Comparison of ENCODE assay signal across 8 cellular contexts in genomic region chr22:23218053-23218866, GRCh38. TPM values are rescaled to one million over a fixed set of nuclear protein-coding genes. Genes with fewer than 3 reads are reported as not detected.
A peak's percentile ranks its signal among the peaks of the same experiment; 100 is the strongest.
DNase-seq lines count a peak whose midpoint lies in the region; TF ChIP-seq lines count a peak whose summit lies in the region.

No MANE protein-coding gene starts in this region.

- TF ChIP-seq POLR2A in spleen (IDR thresholded peaks at IDR 0.05): no peak

- intact Hi-C loops in activated CD4-positive, alpha-beta memory T cell treated with anti-CD3 and anti-CD28 coated beads for 36 hours (cut with micrococcal nuclease): no loop called here
- intact Hi-C loops in spleen (cut with DNase I; ENCODE audit: low total_unique reads): no loop called here

- 44 to 55% (median 44%) methylated on average over 9 to 12 of the region's 12 CpGs for WGBS in spleen, 5 donors

- H3K27me3 ChIP-seq in spleen (replicated peaks in 1 of 7): no peaks in the 10 kb centered on the region

- H3K4me3 ChIP-seq in spleen: peak overlapping the region in 1 of 8 donors; percentile 49

- H3K27ac Mint-ChIP-seq in HFFc6 (peak overlapping the region; percentile 33; the same call in 1 of the 2 replicates), immature natural killer cell (peak overlapping the region; percentile 89 to 97 (median 92))
- peak overlapping the region; percentile 69 for H3K27ac Mint-ChIP-seq in activated CD4-positive, alpha-beta memory T cell treated with anti-CD3 and anti-CD28 coated beads for 36 hours

- H3K27ac ChIP-seq in spleen: peak overlapping the region; percentile 70 to 87 (median 81)

- H3K9me3 ChIP-seq in spleen: no peaks in the 10 kb centered on the region

- CTCF ChIA-PET in activated CD4-positive, alpha-beta memory T cell treated with anti-CD3 and anti-CD28 coated beads for 36 hours (lab: Charles Lee): interaction anchor here (0.6 to 1.4 kb wide), 4 partner anchors 15 to 72 kb away, joined by 3 to 4 read pairs (median 3); partner anchors contain the start of gene BCR

- H3K4me3 Mint-ChIP-seq in HFFc6: peak overlapping the region; percentile 11; the same call in 1 of the 2 replicates
- peak overlapping the region; percentile 61 for H3K4me3 Mint-ChIP-seq in activated CD4-positive, alpha-beta memory T cell treated with anti-CD3 and anti-CD28 coated beads for 36 hours
- H3K4me3 Mint-ChIP-seq in immature natural killer cell: peak overlapping the region; percentile 80 to 93 (median 88)

- H3K36me3 Mint-ChIP-seq in HFFc6 (ENCODE audit: low read depth): peaks cover 5% of the 10 kb centered on the region
- H3K36me3 Mint-ChIP-seq in activated CD4-positive, alpha-beta memory T cell treated with anti-CD3 and anti-CD28 coated beads for 36 hours: peaks cover 3% of the 10 kb centered on the region
- peaks cover 0 to 4% (median 0%) of the 10 kb centered on the region in 3 donors for H3K36me3 Mint-ChIP-seq in immature natural killer cell

- H3K4me1 Mint-ChIP-seq in HFFc6 (ENCODE audit: low read depth) (peaks cover 69% of the 10 kb centered on the region), immature natural killer cell (peaks cover 93 to 100% of the 10 kb centered on the region in 2 donors)
- H3K4me1 Mint-ChIP-seq in activated CD4-positive, alpha-beta memory T cell treated with anti-CD3 and anti-CD28 coated beads for 36 hours (ENCODE audit: low read depth): peaks cover 96% of the 10 kb centered on the region

- no peak for DNase-seq in HFFc6
- no peak for DNase-seq in activated CD4-positive, alpha-beta memory T cell treated with anti-CD3 and anti-CD28 coated beads for 36 hours
- DNase-seq in immature natural killer cell: no peak
- peak; percentile 75 for DNase-seq in spleen
- no peak for DNase-seq in D341Med (ENCODE audit: low spot score)
- no peak for DNase-seq in DMS 273 (lab: John Stamatoyannopoulos, UW; ENCODE audit: unreplicated experiment)
- no peak for DNase-seq in DMS79 (lab: John Stamatoyannopoulos, UW)
- DNase-seq in GM19240 (ENCODE audit: insufficient read length, low spot score): no peak

- TF ChIP-seq CTCF in HFFc6 (IDR thresholded peaks at IDR 0.05) (no peak), spleen (IDR thresholded peaks at IDR 0.05 in 8 of 11, conservative IDR thresholded peaks at IDR 0.05 in 3 of 11) (no peak)

- H3K4me1 ChIP-seq in spleen: peaks cover 69 to 100% (median 98%) of the 10 kb centered on the region in 6 donors

- H3K36me3 ChIP-seq in spleen: no peaks in the 10 kb centered on the region

- no peaks in the 10 kb centered on the region for H3K9me3 Mint-ChIP-seq in HFFc6
- H3K9me3 Mint-ChIP-seq in activated CD4-positive, alpha-beta memory T cell treated with anti-CD3 and anti-CD28 coated beads for 36 hours: no peaks in the 10 kb centered on the region
- no peaks in the 10 kb centered on the region for H3K9me3 Mint-ChIP-seq in immature natural killer cell

- POLR2A ChIA-PET in activated CD4-positive, alpha-beta memory T cell treated with anti-CD3 and anti-CD28 coated beads for 36 hours (lab: Charles Lee): interaction anchor here (1.0 kb wide), 2 partner anchors 19 to 24 kb away, joined by 3 read pairs; no protein-coding TSS in a partner anchor

- H3K27me3 Mint-ChIP-seq in HFFc6 (ENCODE audit: insufficient read depth): peaks cover 1% of the 10 kb centered on the region
- no peaks in the 10 kb centered on the region for H3K27me3 Mint-ChIP-seq in activated CD4-positive, alpha-beta memory T cell treated with anti-CD3 and anti-CD28 coated beads for 36 hours
- peaks cover 2 to 27% (median 10%) of the 10 kb centered on the region in 3 donors for H3K27me3 Mint-ChIP-seq in immature natural killer cell (ENCODE audit: low read depth in 3 of 3)

RNA-seq across cellular contexts. Expression of gene BCR, which starts 38.0 kb away (rescaled TPM):
- 10 to 100 TPM; 28.0 to 41.3 (median 31.3) TPM for total RNA-seq in HFFc6 (2021; fragmentation: NEBNext Ultra II Directional; extraction: Animal tissue kit (Norgen Biotek cat#: 25700))
- total RNA-seq in activated CD4-positive, alpha-beta memory T cell treated with anti-CD3 and anti-CD28 coated beads for 36 hours: 10 to 100 TPM; 60.4 to 69.0 TPM
- polyA plus RNA-seq in immature natural killer cell (10 to 100 TPM in 1 of 3 donors, 1 to 10 TPM in 2; 4.1 to 12.5 (median 5.6) TPM), spleen (10 to 100 TPM; 15.2 to 21.9 (median 15.8) TPM)
- 10 to 100 TPM; 39.3 to 64.8 (median 56.3) TPM for total RNA-seq in spleen

Comparison
In these comparisons a context has a peak if more than half of its experiments do, and no peak if none do; other contexts are left out.
1. H3K27ac Mint-ChIP-seq: peak in every context shown above with its lines; median percentile 92 in immature natural killer cell; 69 in activated CD4-positive, alpha-beta memory T cell treated with anti-CD3 and anti-CD28 coated beads for 36 hours; 33 in HFFc6.
2. H3K4me3 Mint-ChIP-seq: peak in every context shown above with its lines; median percentile 88 in immature natural killer cell; 61 in activated CD4-positive, alpha-beta memory T cell treated with anti-CD3 and anti-CD28 coated beads for 36 hours; 11 in HFFc6.